In genomic region chr17:79995691-79996090, GRCh38 we compare ENCODE assay signal across 24 cellular contexts. TPM values are rescaled to one million over a fixed set of nuclear protein-coding genes. Genes with fewer than 3 reads are reported as not detected.
A peak's percentile ranks its signal among the peaks of the same experiment; 100 is the strongest.
DNase-seq lines count a peak whose midpoint lies in the region; ATAC-seq and TF ChIP-seq lines count a peak whose summit lies in the region.
"Had no signal": no experiment of that assay in that cellular context is flagged by ENCODE, and none has a peak within 500 bp of the region (broad histone marks: within the 10 kb centered on the region; RNA-seq: fewer than 3 reads in every experiment).

No MANE protein-coding gene starts in this region.

- H3K27me3 ChIP-seq in BLaER1 (peaks cover 4% of the 10 kb centered on the region; the same call in 1 of the 2 replicates), tibial artery (peaks cover 0 to 26% of the 10 kb centered on the region in 2 donors)
- H3K27me3 ChIP-seq in CD4-positive, alpha-beta T cell (ENCODE audit: control insufficient read depth, insufficient read depth, low read length) = no peaks in the 10 kb centered on the region
- H3K27me3 ChIP-seq: ascending aorta, foreskin keratinocyte, suprapubic skin, uterus had no signal

- H3K36me3 Mint-ChIP-seq in CD4-positive, alpha-beta T cell (ENCODE audit: low read depth) = no peaks in the 10 kb centered on the region
- H3K36me3 Mint-ChIP-seq in activated CD8-positive, alpha-beta T cell treated with anti-CD3 and anti-CD28 coated beads for 36 hours (ENCODE audit: low read depth) = peaks cover 4% of the 10 kb centered on the region
- no peaks in the 10 kb centered on the region for H3K36me3 Mint-ChIP-seq in immature natural killer cell

- no peak overlapping the region for H3K4me3 Mint-ChIP-seq in CD4-positive, alpha-beta T cell
- H3K4me3 Mint-ChIP-seq in activated CD8-positive, alpha-beta T cell treated with anti-CD3 and anti-CD28 coated beads for 36 hours = no peak overlapping the region
- peak overlapping the region in 4 of 5 donors; percentile 26 to 85 (median 80) for H3K4me3 Mint-ChIP-seq in immature natural killer cell
- H3K4me3 Mint-ChIP-seq: H9 had no signal

- H3K27ac Mint-ChIP-seq in CD4-positive, alpha-beta T cell = peak overlapping the region; percentile 87
- H3K27ac Mint-ChIP-seq in activated CD8-positive, alpha-beta T cell treated with anti-CD3 and anti-CD28 coated beads for 36 hours = peak overlapping the region; percentile 94
- H3K27ac Mint-ChIP-seq in immature natural killer cell = peak overlapping the region in 5 of 6 donors; percentile 94 to 99 (median 97)
- H3K27ac Mint-ChIP-seq: H9 had no signal

- H3K4me1 Mint-ChIP-seq in CD4-positive, alpha-beta T cell (ENCODE audit: low read depth) = peaks cover 57% of the 10 kb centered on the region
- peaks cover 52% of the 10 kb centered on the region for H3K4me1 Mint-ChIP-seq in activated CD8-positive, alpha-beta T cell treated with anti-CD3 and anti-CD28 coated beads for 36 hours (ENCODE audit: low read depth)
- peaks cover 53 to 56% of the 10 kb centered on the region in 2 donors for H3K4me1 Mint-ChIP-seq in immature natural killer cell

- H3K4me3 ChIP-seq in BLaER1 (no peak overlapping the region), tibial artery (no peak overlapping the region)
- H3K4me3 ChIP-seq: ascending aorta, GM12878, mucosa of descending colon, suprapubic skin, uterus had no signal

- H3K9me3 ChIP-seq in BLaER1 (no peaks in the 10 kb centered on the region), tibial artery (no peaks in the 10 kb centered on the region)
- no peaks in the 10 kb centered on the region for H3K9me3 ChIP-seq in CD4-positive, alpha-beta T cell (ENCODE audit: control insufficient read depth, low read length)
- H3K9me3 ChIP-seq: ascending aorta, mucosa of descending colon, suprapubic skin, uterus had no signal

- intact Hi-C loops in CD4-positive, alpha-beta T cell (cut with DNase I, micrococcal nuclease) = loop anchor here (2.0 to 10.0 kb wide), 3 partner anchors 42 to 921 kb away; partner anchors contain the start of genes CCDC40 (in 1 of the 2), ENGASE (in 1 of the 2) and TBC1D16 (in 1 of the 2)
- intact Hi-C loops in activated CD8-positive, alpha-beta T cell treated with anti-CD3 and anti-CD28 coated beads for 36 hours (cut with micrococcal nuclease) = loop anchor here (10.0 kb wide), 1 partner anchor 251 kb away; no protein-coding TSS in a partner anchor
- intact Hi-C loops in tibial artery (cut with DNase I; ENCODE audit: low total_unique reads) = no loop called here

- H3K36me3 ChIP-seq in BLaER1 = no peaks in the 10 kb centered on the region
- H3K36me3 ChIP-seq in tibial artery = peaks cover 0 to 7% (median 0%) of the 10 kb centered on the region in 3 donors
- H3K36me3 ChIP-seq: ascending aorta, suprapubic skin, uterus had no signal

- POLR2A ChIA-PET in CD4-positive, alpha-beta T cell (lab: Charles Lee) = no interaction called here
- POLR2A ChIA-PET in activated CD8-positive, alpha-beta T cell treated with anti-CD3 and anti-CD28 coated beads for 36 hours (lab: Charles Lee) = interaction anchor here (0.9 to 1.5 kb wide), 2 partner anchors 9 to 156 kb away, joined by 3 read pairs; partner anchors contain the start of gene CBX4

- no peaks in the 10 kb centered on the region for H3K9me3 Mint-ChIP-seq in CD4-positive, alpha-beta T cell
- no peaks in the 10 kb centered on the region for H3K9me3 Mint-ChIP-seq in activated CD8-positive, alpha-beta T cell treated with anti-CD3 and anti-CD28 coated beads for 36 hours
- no peaks in the 10 kb centered on the region for H3K9me3 Mint-ChIP-seq in immature natural killer cell
- H3K9me3 Mint-ChIP-seq: H9 had no signal

- peaks cover 7% of the 10 kb centered on the region; the same call in 1 of the 2 replicates for H4K20me1 ChIP-seq in BLaER1

- no peaks in the 10 kb centered on the region for H3K27me3 Mint-ChIP-seq in CD4-positive, alpha-beta T cell
- H3K27me3 Mint-ChIP-seq in activated CD8-positive, alpha-beta T cell treated with anti-CD3 and anti-CD28 coated beads for 36 hours = no peaks in the 10 kb centered on the region
- peaks cover 9 to 25% (median 14%) of the 10 kb centered on the region in 3 donors for H3K27me3 Mint-ChIP-seq in immature natural killer cell (ENCODE audit: low read depth in 3 of 3)

- H3K4me2 ChIP-seq in BLaER1 = peak overlapping the region; percentile 97

- CTCF ChIA-PET in CD4-positive, alpha-beta T cell (lab: Charles Lee) = no interaction called here
- CTCF ChIA-PET in activated CD8-positive, alpha-beta T cell treated with anti-CD3 and anti-CD28 coated beads for 36 hours (lab: Charles Lee) = interaction anchor here (7.9 kb wide), 1 partner anchor 11 kb away, joined by 67 read pairs; no protein-coding TSS in a partner anchor

- TF ChIP-seq CTCF in CD4-positive, alpha-beta T cell (IDR thresholded peaks at IDR 0.05) = no peak
- TF ChIP-seq CTCF in activated CD8-positive, alpha-beta T cell treated with anti-CD3 and anti-CD28 coated beads for 36 hours (IDR thresholded peaks at IDR 0.05) = no peak
- TF ChIP-seq CTCF in tibial artery (IDR thresholded peaks at IDR 0.05) = no peak

- ATAC-seq in CD4-positive, alpha-beta T cell (ENCODE audit: poor library complexity) = no peak
- no peak for ATAC-seq in activated CD8-positive, alpha-beta T cell treated with anti-CD3 and anti-CD28 coated beads for 36 hours
- ATAC-seq in HG03571 (IDR thresholded peaks at IDR 0.05; ENCODE audit: unreplicated experiment) = no peak
- ATAC-seq: foreskin keratinocyte, GM12878, mucosa of descending colon had no signal

- no peak for DNase-seq in CD4-positive, alpha-beta T cell
- no peak for DNase-seq in activated CD8-positive, alpha-beta T cell treated with anti-CD3 and anti-CD28 coated beads for 36 hours
- no peak for DNase-seq in immature natural killer cell
- DNase-seq in stimulated activated naive CD4-positive, alpha-beta T cell (lab: John Stamatoyannopoulos, UW) = no peak
- DNase-seq in tibial artery = no peak
- DNase-seq: activated CD8-positive, alpha-beta memory T cell treated with anti-CD3 and anti-CD28 coated beads, Interleukin-2, amount 50 U/mL, for 4 hours; activated effector memory CD4-positive, alpha-beta T cell treated with Interleukin-2 at 50 U/mL for 16 hours; central memory CD4-positive, alpha-beta T cell; COR-L47; DMS79 treated with DMSO at 0.1 percent for 48 hours; foreskin keratinocyte; H9; KG1; mucosa of descending colon; MV-4-11; NCI-H187 treated with DMSO at 0.1 percent for 48 hours; NCI-H2227 treated with DMSO at 0.1 percent for 48 hours; NCI-H748 treated with DMSO at 0.1 percent for 48 hours; uterus had no signal

- H3K27ac ChIP-seq in BLaER1 = no peak overlapping the region
- H3K27ac ChIP-seq in CD4-positive, alpha-beta T cell (ENCODE audit: low read depth, low read length) = peak overlapping the region; percentile 55
- H3K27ac ChIP-seq in tibial artery = no peak overlapping the region
- H3K27ac ChIP-seq: ascending aorta, foreskin keratinocyte, suprapubic skin, uterus had no signal

- no peak overlapping the region for H3K9ac ChIP-seq in BLaER1

- peaks cover 80% of the 10 kb centered on the region for H3K4me1 ChIP-seq in BLaER1
- peaks cover 0 to 28% (median 17%) of the 10 kb centered on the region in 4 donors for H3K4me1 ChIP-seq in tibial artery

RNA-seq across cellular contexts. Expression of gene TBC1D16, which starts 40.0 kb away (rescaled TPM):
- 1 to 10 TPM; 1.9 to 2.5 TPM for total RNA-seq in CD4-positive, alpha-beta T cell
- total RNA-seq in activated CD8-positive, alpha-beta T cell treated with anti-CD3 and anti-CD28 coated beads for 36 hours = 10 to 100 TPM in 1 of 2 experiments, 1 to 10 TPM in 1; 9.6 to 12.0 TPM
- under 1 TPM in 1 of 3 donors, not detected in 2; 0.27 TPM for polyA plus RNA-seq in immature natural killer cell

RNA-seq across cellular contexts. Expression of gene CCDC40, which starts 40.8 kb away (rescaled TPM):
- under 1 TPM; 0.64 to 0.77 TPM for total RNA-seq in CD4-positive, alpha-beta T cell
- under 1 TPM; 0.54 to 0.79 TPM for total RNA-seq in activated CD8-positive, alpha-beta T cell treated with anti-CD3 and anti-CD28 coated beads for 36 hours
- not detected for polyA plus RNA-seq in immature natural killer cell

Comparison
In these comparisons a context has a peak if more than half of its experiments do, and no peak if none do; other contexts are left out.
1. H3K4me3 Mint-ChIP-seq: peak in immature natural killer cell (4 of 5); none in CD4-positive, alpha-beta T cell (single experiment) and activated CD8-positive, alpha-beta T cell treated with anti-CD3 and anti-CD28 coated beads for 36 hours (single experiment).
2. Peak in every context shown above with its lines, with median percentiles within 50 percentile points of each other: H3K27ac Mint-ChIP-seq.